In the genomic region with DNA sequence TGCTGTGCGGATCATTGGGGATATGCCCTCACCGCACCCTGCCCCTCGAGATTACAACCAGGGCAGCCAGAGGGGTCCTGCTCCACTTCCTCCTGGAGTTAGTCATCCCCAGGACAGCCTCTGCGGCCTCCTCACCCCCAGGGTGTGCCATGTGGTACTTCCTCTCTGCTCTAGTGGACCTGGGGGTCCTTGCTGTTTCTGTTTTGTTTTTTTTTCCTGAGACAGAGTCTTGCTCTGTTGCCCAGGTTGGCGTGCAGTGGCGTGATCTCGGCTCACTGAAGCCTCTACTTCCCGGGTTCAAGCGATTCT, we compare ENCODE assay signal across 2 cellular contexts.
TF ChIP-seq lines count a peak whose summit lies in the region.

No MANE protein-coding gene starts in this region.

TF ChIP-seq in SK-N-SH, 30 proteins besides CTCF, POLR2A, EP300 and RAD21:
- TF ChIP-seq, protein P1, sequence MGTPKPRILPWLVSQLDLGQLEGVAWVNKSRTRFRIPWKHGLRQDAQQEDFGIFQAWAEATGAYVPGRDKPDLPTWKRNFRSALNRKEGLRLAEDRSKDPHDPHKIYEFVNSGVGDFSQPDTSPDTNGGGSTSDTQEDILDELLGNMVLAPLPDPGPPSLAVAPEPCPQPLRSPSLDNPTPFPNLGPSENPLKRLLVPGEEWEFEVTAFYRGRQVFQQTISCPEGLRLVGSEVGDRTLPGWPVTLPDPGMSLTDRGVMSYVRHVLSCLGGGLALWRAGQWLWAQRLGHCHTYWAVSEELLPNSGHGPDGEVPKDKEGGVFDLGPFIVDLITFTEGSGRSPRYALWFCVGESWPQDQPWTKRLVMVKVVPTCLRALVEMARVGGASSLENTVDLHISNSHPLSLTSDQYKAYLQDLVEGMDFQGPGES (IDR thresholded peaks at IDR 0.05; ENCODE audit: low read depth, low read length) = no peak
- TF ChIP-seq TEAD4 (IDR thresholded peaks at IDR 0.05; ENCODE audit: borderline replicate concordance, insufficient read depth) (no peak), MEF2A (IDR thresholded peaks at IDR 0.05; ENCODE audit: borderline replicate concordance, low read depth) (no peak), FOXM1 (IDR thresholded peaks at IDR 0.05; ENCODE audit: low read depth) (no peak), FOSL2 (IDR thresholded peaks at IDR 0.05; ENCODE audit: borderline replicate concordance, low read depth) (no peak), RXRA (IDR thresholded peaks at IDR 0.05; ENCODE audit: borderline replicate concordance, low read depth) (no peak), CHD2 (IDR thresholded peaks at IDR 0.05; ENCODE audit: low read length, partially characterized antibody) (no peak), YY1 (IDR thresholded peaks at IDR 0.05; ENCODE audit: low read depth) (no peak), SIN3A (IDR thresholded peaks at IDR 0.05; ENCODE audit: borderline replicate concordance, low read depth, low read length) (no peak), GATA2 (CRISPR knock-in tag; IDR thresholded peaks at IDR 0.05) (no peak), EZH2phosphoT487 (IDR thresholded peaks at IDR 0.05; ENCODE audit: borderline replicate concordance, low read depth) (no peak), TCF12 (IDR thresholded peaks at IDR 0.05) (no peak), SMC3 (IDR thresholded peaks at IDR 0.05; ENCODE audit: low read depth, low read length) (no peak), POLR2AphosphoS5 (IDR thresholded peaks at IDR 0.05; ENCODE audit: low read depth, low read length) (no peak), RCOR1 (IDR thresholded peaks at IDR 0.05; ENCODE audit: low read length) (no peak)
- TF ChIP-seq, protein P2, sequence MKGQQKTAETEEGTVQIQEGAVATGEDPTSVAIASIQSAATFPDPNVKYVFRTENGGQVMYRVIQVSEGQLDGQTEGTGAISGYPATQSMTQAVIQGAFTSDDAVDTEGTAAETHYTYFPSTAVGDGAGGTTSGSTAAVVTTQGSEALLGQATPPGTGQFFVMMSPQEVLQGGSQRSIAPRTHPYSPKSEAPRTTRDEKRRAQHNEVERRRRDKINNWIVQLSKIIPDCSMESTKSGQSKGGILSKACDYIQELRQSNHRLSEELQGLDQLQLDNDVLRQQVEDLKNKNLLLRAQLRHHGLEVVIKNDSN (IDR thresholded peaks at IDR 0.05; ENCODE audit: borderline replicate concordance, low read depth) = no peak

TF ChIP-seq in SK-N-SH treated with all-trans-retinoic acid at 6 μM for 48 hours, 23 proteins besides CTCF, POLR2A, EP300 and RAD21:
- TF ChIP-seq TSHZ2 (CRISPR knock-in tag; IDR thresholded peaks at IDR 0.05) = no peak
- TF ChIP-seq ZNF70 (CRISPR knock-in tag; IDR thresholded peaks at IDR 0.05) = no peak
- no peak for TF ChIP-seq ZFP30 (CRISPR knock-in tag; IDR thresholded peaks at IDR 0.05)
- no peak for TF ChIP-seq OSR1 (CRISPR knock-in tag; IDR thresholded peaks at IDR 0.05)
